Comparison of ENCODE assay signal across 8 cellular contexts in the genomic region with DNA sequence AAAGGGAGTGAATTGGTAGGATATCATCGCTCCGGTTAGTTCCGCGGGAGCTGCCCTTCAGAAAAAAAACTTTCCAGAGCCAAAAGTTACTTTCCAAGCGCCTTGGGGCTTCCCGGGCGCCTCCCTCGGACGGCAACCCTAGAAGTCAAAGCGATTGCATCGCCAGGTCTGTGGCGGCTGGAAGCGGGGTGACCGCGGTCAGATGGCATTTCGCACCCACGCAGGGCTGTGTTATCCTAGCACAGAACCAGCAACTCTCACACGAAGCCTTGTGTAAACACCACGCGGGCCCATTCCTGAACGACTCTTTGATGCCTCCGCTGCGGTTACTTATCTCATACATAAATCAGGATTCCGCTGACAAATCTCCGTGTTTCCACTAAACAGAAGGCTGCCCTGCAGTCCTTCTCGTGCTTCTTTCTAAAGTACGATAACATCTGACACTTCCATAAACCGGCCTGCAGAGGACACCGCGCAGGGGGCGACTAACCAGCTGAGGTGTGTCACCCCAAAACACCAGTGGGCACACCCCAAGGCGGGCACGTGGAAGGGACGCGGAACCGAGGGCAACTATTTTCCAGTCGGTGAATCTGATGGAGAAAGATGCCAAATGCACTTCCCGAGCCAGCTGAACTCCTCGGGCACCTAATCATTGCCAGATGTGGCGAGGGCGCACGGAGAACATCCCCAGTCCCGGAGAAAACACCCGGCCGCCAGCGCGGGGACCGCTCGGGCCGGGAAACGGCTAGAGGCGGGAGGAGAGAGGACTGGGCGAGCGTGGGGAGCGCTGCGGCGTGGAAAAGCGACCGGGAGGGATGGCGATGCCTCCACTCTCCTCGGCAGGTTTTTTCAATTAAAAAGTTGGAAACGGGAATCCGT.
DNase-seq lines count a peak whose midpoint lies in the region; ATAC-seq and TF ChIP-seq lines count a peak whose summit lies in the region.

No MANE protein-coding gene starts in this region.

- H3K4me3 ChIP-seq in HEK293 (ENCODE audit: low read depth, low read length) (peak overlapping the region; percentile 32), adipocyte (ENCODE audit: low read length) (peak overlapping the region; percentile 83), iPS-20b (ENCODE audit: low read length) (peak overlapping the region; percentile 74), stomach smooth muscle (ENCODE audit: low read length in 2 of 2) (peak overlapping the region; percentile 70 to 73)

- peak; percentile 48 for TF ChIP-seq CTCF in HEK293 (tag by site-specific recombination; IDR thresholded peaks at IDR 0.05)
- no peak for TF ChIP-seq CTCF in RWPE1 (conservative IDR thresholded peaks at IDR 0.05; ENCODE audit: low read depth)

- H3K27ac ChIP-seq in HEK293 (ENCODE audit: extremely low read depth, low read depth, low read length): peak overlapping the region; percentile 63; the same call in 1 of the 2 replicates
- no peak overlapping the region for H3K27ac ChIP-seq in iPS-20b (ENCODE audit: low read length)
- no peak overlapping the region for H3K27ac ChIP-seq in stomach smooth muscle (ENCODE audit: low read length)
- no peak overlapping the region for H3K27ac ChIP-seq in RWPE1

- POLR2A ChIA-PET in HEK293 (lab: Yijun Ruan, JAX) (no interaction called here), RWPE1 (lab: Yijun Ruan, JAX; ENCODE audit: low non-redundant PET) (interaction anchor here (0.5 kb wide), 1 partner anchor 158 kb away, joined by 3 read pairs; the partner anchor contains the start of gene TYMS)

- H3K27me3 ChIP-seq in adipocyte (replicated peaks; ENCODE audit: control insufficient read depth, insufficient read depth, low read length): peaks cover 3% of the 10 kb centered on the region
- H3K27me3 ChIP-seq in iPS-20b (ENCODE audit: insufficient read depth, low read length): peaks cover 57% of the 10 kb centered on the region
- peaks cover 14 to 30% of the 10 kb centered on the region in 2 donors for H3K27me3 ChIP-seq in stomach smooth muscle (ENCODE audit: control insufficient read depth in 1 of 2, insufficient read depth in 2 of 2, low read length in 2 of 2)

- DNase-seq in adipocyte (ENCODE audit: low read depth) (peak; percentile 84), middle frontal gyrus (ENCODE audit: extremely low spot score, low spot score) (no peak), RWPE1 (ENCODE audit: low spot score) (no peak)
- no peak for DNase-seq in NK-92 treated with Interleukin-12 subunit alpha and Interleukin-12 subunit beta, amount 100 ng/mL, for 24 hours (lab: John Stamatoyannopoulos, UW)

- ATAC-seq in GM19395 (IDR thresholded peaks at IDR 0.05; ENCODE audit: unreplicated experiment): no peak

- CTCF ChIA-PET in HEK293 (lab: Yijun Ruan, JAX): interaction anchor here (0.5 to 5.0 kb wide), 12 partner anchors 8 to 310 kb away, joined by 3 to 28 read pairs (median 3); no protein-coding TSS in a partner anchor
- CTCF ChIA-PET in RWPE1 (lab: Yijun Ruan, JAX): interaction anchor here (0.6 kb wide), 2 partner anchors 67 to 122 kb away, joined by 3 read pairs; no protein-coding TSS in a partner anchor

- H3K4me1 ChIP-seq in HEK293 (ENCODE audit: control insufficient read depth, insufficient read depth, low read length) (peaks cover 15% of the 10 kb centered on the region), adipocyte (ENCODE audit: control insufficient read depth, insufficient read depth, low read length) (peaks cover 24% of the 10 kb centered on the region), iPS-20b (ENCODE audit: insufficient read depth, low read length) (peaks cover 7% of the 10 kb centered on the region; the same call in 1 of the 2 replicates), stomach smooth muscle (ENCODE audit: control insufficient read depth, insufficient read depth, low read length) (peaks cover 15% of the 10 kb centered on the region)

- no peaks in the 10 kb centered on the region for H3K9me3 ChIP-seq in HEK293 (ENCODE audit: control insufficient read depth, insufficient read depth, low read depth, low read length)
- H3K9me3 ChIP-seq in adipocyte (ENCODE audit: control insufficient read depth, low read length): no peaks in the 10 kb centered on the region
- H3K9me3 ChIP-seq in iPS-20b (ENCODE audit: insufficient read depth, low read depth, low read length): no peaks in the 10 kb centered on the region
- H3K9me3 ChIP-seq in stomach smooth muscle (ENCODE audit: control insufficient read depth in 2 of 2, low read length in 2 of 2): no peaks in the 10 kb centered on the region

- H3K36me3 ChIP-seq in HEK293 (ENCODE audit: control insufficient read depth in 2 of 2, insufficient read depth in 1 of 2, low read length in 2 of 2) (no peaks in the 10 kb centered on the region), adipocyte (ENCODE audit: control insufficient read depth, insufficient read depth, low read length, severe bottlenecking) (no peaks in the 10 kb centered on the region), iPS-20b (ENCODE audit: insufficient read depth, low read depth, low read length) (no peaks in the 10 kb centered on the region), stomach smooth muscle (ENCODE audit: control insufficient read depth in 2 of 2, insufficient read depth in 2 of 2, low read length in 2 of 2) (no peaks in the 10 kb centered on the region)

- peak overlapping the region; percentile 55 for H3K9ac ChIP-seq in adipocyte (ENCODE audit: low read length)
- peak overlapping the region; percentile 25; the same call in 1 of the 2 replicates for H3K9ac ChIP-seq in iPS-20b (ENCODE audit: low read depth, low read length)
- H3K9ac ChIP-seq in stomach smooth muscle (ENCODE audit: low read length in 2 of 2): peak overlapping the region; percentile 36 to 55

TF ChIP-seq in HEK293, 187 proteins besides CTCF, POLR2A, EP300 and RAD21 (continues in another document):
- TF ChIP-seq ZNF629 (tag by site-specific recombination; IDR thresholded peaks at IDR 0.05) (peak; percentile 84), ZNF645 (tag by site-specific recombination; IDR thresholded peaks at IDR 0.05) (peak; percentile 87), OSR2 (tag by site-specific recombination; IDR thresholded peaks at IDR 0.05) (peak; percentile 89), TCF7L2 (IDR thresholded peaks at IDR 0.05; ENCODE audit: borderline replicate concordance, low read depth, low read length) (peak; percentile 100), ZBTB44 (tag by site-specific recombination; IDR thresholded peaks at IDR 0.05) (0 out of 2 replicates have a peak, but pooled peaks have one; percentile 13), ZXDB (tag by site-specific recombination; IDR thresholded peaks at IDR 0.05) (peak; percentile 94), ZNF202 (tag by site-specific recombination; IDR thresholded peaks at IDR 0.05; ENCODE audit: borderline replicate concordance) (no peak), ZNF76 (tag by site-specific recombination; IDR thresholded peaks at IDR 0.05; ENCODE audit: borderline replicate concordance, low read depth) (no peak; the same call in 1 of the 2 replicates)
- TF ChIP-seq, protein P1, sequence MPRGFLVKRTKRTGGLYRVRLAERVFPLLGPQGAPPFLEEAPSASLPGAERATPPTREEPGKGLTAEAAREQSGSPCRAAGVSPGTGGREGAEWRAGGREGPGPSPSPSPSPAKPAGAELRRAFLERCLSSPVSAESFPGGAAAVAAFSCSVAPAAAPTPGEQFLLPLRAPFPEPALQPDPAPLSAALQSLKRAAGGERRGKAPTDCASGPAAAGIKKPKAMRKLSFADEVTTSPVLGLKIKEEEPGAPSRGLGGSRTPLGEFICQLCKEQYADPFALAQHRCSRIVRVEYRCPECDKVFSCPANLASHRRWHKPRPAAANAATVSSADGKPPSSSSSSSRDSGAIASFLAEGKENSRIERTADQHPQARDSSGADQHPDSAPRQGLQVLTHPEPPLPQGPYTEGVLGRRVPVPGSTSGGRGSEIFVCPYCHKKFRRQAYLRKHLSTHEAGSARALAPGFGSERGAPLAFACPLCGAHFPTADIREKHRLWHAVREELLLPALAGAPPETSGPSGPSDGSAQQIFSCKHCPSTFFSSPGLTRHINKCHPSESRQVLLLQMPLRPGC (tag by site-specific recombination; IDR thresholded peaks at IDR 0.05): peak; percentile 63

Comparison
In these comparisons a context has a peak if more than half of its experiments do, and no peak if none do; other contexts are left out.
1. H3K4me3 ChIP-seq: peak in every context shown above with its lines; median percentile 83 in adipocyte; 74 in iPS-20b; 72 in stomach smooth muscle; 32 in HEK293.